8 cellular contexts compared by ENCODE assay signal in genomic region chr16:29094729-29095624, GRCh38.
A peak's percentile ranks its signal among the peaks of the same experiment; 100 is the strongest.
DNase-seq lines count a peak whose midpoint lies in the region; ATAC-seq and TF ChIP-seq lines count a peak whose summit lies in the region.
"Not testable (repeated sequence)": the region's sequence is repeated elsewhere in the genome, so short reads cannot be mapped to it uniquely, and the experiment has no call there.

No MANE protein-coding gene starts in this region.

- H3K4me3 Mint-ChIP-seq in CD8-positive, alpha-beta T cell; activated CD4-positive, alpha-beta memory T cell treated with anti-CD3 and anti-CD28 coated beads for 36 hours; brain; osteocyte (ENCODE audit: unreplicated experiment): not testable (repeated sequence)

- TF ChIP-seq EP300 in upper lobe of left lung (IDR thresholded peaks at IDR 0.05) = not testable (repeated sequence)

- ATAC-seq in CD8-positive, alpha-beta T cell = peak; percentile 77
- peak; percentile 67 for ATAC-seq in PC-3
- ATAC-seq in Right ventricle myocardium inferior = peak; percentile 83
- ATAC-seq in lower lobe of right lung = peak; percentile 89 to 91
- peak; percentile 83 to 93 for ATAC-seq in upper lobe of left lung (ENCODE audit: low FRiP score in 2 of 2)

- H2AFZ ChIP-seq in PC-3 (ENCODE audit: low read length) = not testable (repeated sequence)

- peaks cover 14% of the 10 kb centered on the region for H3K36me3 Mint-ChIP-seq in CD8-positive, alpha-beta T cell
- not testable (repeated sequence) for H3K36me3 Mint-ChIP-seq in activated CD4-positive, alpha-beta memory T cell treated with anti-CD3 and anti-CD28 coated beads for 36 hours; brain; osteocyte (ENCODE audit: unreplicated experiment)

- not testable (repeated sequence) for H3K79me2 ChIP-seq in PC-3 (ENCODE audit: low read length)

- H3K4me3 ChIP-seq in CD8-positive, alpha-beta T cell (ENCODE audit: low read depth, low read length); PC-3 (ENCODE audit: low read length); lower lobe of right lung; upper lobe of left lung: not testable (repeated sequence)

- H3K4me1 ChIP-seq in CD8-positive, alpha-beta T cell (ENCODE audit: insufficient read depth, low read length); PC-3 (ENCODE audit: insufficient read depth, low read length); lower lobe of right lung; upper lobe of left lung: not testable (repeated sequence)

- not testable (repeated sequence) for H3K36me3 ChIP-seq in CD8-positive, alpha-beta T cell (ENCODE audit: insufficient read depth, low read length); PC-3 (ENCODE audit: low read depth, low read length); lower lobe of right lung; upper lobe of left lung

- not testable (repeated sequence) for DNase-seq in CD8-positive, alpha-beta T cell; PC-3; activated CD4-positive, alpha-beta memory T cell treated with anti-CD3 and anti-CD28 coated beads for 36 hours; Right ventricle myocardium inferior (ENCODE audit: missing footprints); lower lobe of right lung; osteocyte (ENCODE audit: extremely low spot score, unreplicated experiment); upper lobe of left lung

- H3K9me3 ChIP-seq in CD8-positive, alpha-beta T cell (ENCODE audit: low read length); PC-3 (ENCODE audit: low read length); lower lobe of right lung; upper lobe of left lung: not testable (repeated sequence)

- not testable (repeated sequence) for H4K20me1 ChIP-seq in PC-3 (ENCODE audit: low read length)

- peak; percentile 25 for TF ChIP-seq CTCF in CD8-positive, alpha-beta T cell (IDR thresholded peaks at IDR 0.05)
- TF ChIP-seq CTCF in PC-3 (conservative IDR thresholded peaks at IDR 0.05; ENCODE audit: low read depth, low read length); lower lobe of right lung (IDR thresholded peaks at IDR 0.05): not testable (repeated sequence)
- TF ChIP-seq CTCF in brain (conservative IDR thresholded peaks at IDR 0.05) (peak; percentile 45 to 57), osteocyte (IDR thresholded peaks at IDR 0.05) (peak; percentile 49), upper lobe of left lung (IDR thresholded peaks at IDR 0.05) (peak in 4 of 6 experiments; percentile 10 to 39 (median 22))

- not testable (repeated sequence) for H3K4me1 Mint-ChIP-seq in CD8-positive, alpha-beta T cell (ENCODE audit: low read depth); activated CD4-positive, alpha-beta memory T cell treated with anti-CD3 and anti-CD28 coated beads for 36 hours (ENCODE audit: low read depth); brain; osteocyte (ENCODE audit: unreplicated experiment)

- CTCF ChIA-PET in CD8-positive, alpha-beta T cell (lab: Charles Lee); PC-3 (lab: Charles Lee); activated CD4-positive, alpha-beta memory T cell treated with anti-CD3 and anti-CD28 coated beads for 36 hours (lab: Charles Lee): not testable (repeated sequence)

- not testable (repeated sequence) for H3K27ac Mint-ChIP-seq in CD8-positive, alpha-beta T cell; osteocyte (ENCODE audit: unreplicated experiment)
- peak overlapping the region; percentile 13 for H3K27ac Mint-ChIP-seq in activated CD4-positive, alpha-beta memory T cell treated with anti-CD3 and anti-CD28 coated beads for 36 hours
- peak overlapping the region in 1 of 5 experiments; percentile 48 for H3K27ac Mint-ChIP-seq in brain

- 28 to 35% methylated on average over 4 to 9 of the region's 13 CpGs for WGBS in upper lobe of left lung, 2 donors

- intact Hi-C loops in CD8-positive, alpha-beta T cell (cut with DNase I, micrococcal nuclease); PC-3 (cut with micrococcal nuclease); activated CD4-positive, alpha-beta memory T cell treated with anti-CD3 and anti-CD28 coated beads for 36 hours (cut with micrococcal nuclease); Right ventricle myocardium inferior (cut with DNase I); lower lobe of right lung (cut with DNase I): not testable (repeated sequence)

- not testable (repeated sequence) for H3K4me2 ChIP-seq in PC-3 (ENCODE audit: low read length)

- POLR2A ChIA-PET in CD8-positive, alpha-beta T cell (lab: Charles Lee); PC-3 (lab: Charles Lee; ENCODE audit: unreplicated experiment); activated CD4-positive, alpha-beta memory T cell treated with anti-CD3 and anti-CD28 coated beads for 36 hours (lab: Charles Lee): not testable (repeated sequence)

- not testable (repeated sequence) for H3K9me3 Mint-ChIP-seq in CD8-positive, alpha-beta T cell; activated CD4-positive, alpha-beta memory T cell treated with anti-CD3 and anti-CD28 coated beads for 36 hours; brain; osteocyte (ENCODE audit: unreplicated experiment)

- not testable (repeated sequence) for H3K9me2 ChIP-seq in PC-3 (replicated peaks; ENCODE audit: low read length)

- BruUV-seq in PC-3 (replicated peaks; lab: Mats Ljungman, UMichigan) = not testable (repeated sequence)

- H3K9ac ChIP-seq in PC-3 (ENCODE audit: low read length) = not testable (repeated sequence)

- not testable (repeated sequence) for H3F3A ChIP-seq in PC-3 (ENCODE audit: low read length, unreplicated experiment)

- not testable (repeated sequence) for TF ChIP-seq POLR2A in upper lobe of left lung (IDR thresholded peaks at IDR 0.05)

- H3K27me3 ChIP-seq in CD8-positive, alpha-beta T cell (ENCODE audit: insufficient read depth, low read length); PC-3 (ENCODE audit: low read length); lower lobe of right lung (ENCODE audit: low read depth); upper lobe of left lung: not testable (repeated sequence)

- not testable (repeated sequence) for H3K27me3 Mint-ChIP-seq in CD8-positive, alpha-beta T cell (ENCODE audit: low read depth); activated CD4-positive, alpha-beta memory T cell treated with anti-CD3 and anti-CD28 coated beads for 36 hours; brain
- peaks cover 19% of the 10 kb centered on the region for H3K27me3 Mint-ChIP-seq in osteocyte (ENCODE audit: unreplicated experiment)

- H3K27ac ChIP-seq in CD8-positive, alpha-beta T cell (ENCODE audit: low read depth, low read length); PC-3 (ENCODE audit: low read length); lower lobe of right lung; upper lobe of left lung: not testable (repeated sequence)
